ENCODE assay signal across 9 cellular contexts in the genomic region with DNA sequence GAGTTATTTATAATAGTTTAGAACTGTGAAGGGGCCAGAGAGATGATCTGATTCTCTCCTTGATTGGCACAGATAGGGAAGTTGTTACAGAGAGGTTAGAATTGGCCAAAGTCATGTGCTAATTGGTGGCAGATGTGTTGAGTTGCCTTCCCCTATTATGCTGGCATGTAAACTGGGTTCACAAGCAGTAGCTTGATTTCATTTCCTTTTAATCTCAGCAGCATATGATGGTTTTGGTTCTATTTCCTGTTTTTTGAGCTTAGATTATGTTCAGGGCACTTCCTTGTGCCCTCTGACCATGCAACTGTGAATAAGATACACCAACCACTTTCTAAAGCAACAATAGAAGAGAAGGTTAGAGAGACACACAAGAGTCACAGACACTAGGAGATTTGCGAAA. TPM values are rescaled to one million over a fixed set of nuclear protein-coding genes. Genes with fewer than 3 reads are reported as not detected.
DNase-seq lines count a peak whose midpoint lies in the region; ATAC-seq lines count a peak whose summit lies in the region.
"Had no signal": no experiment of that assay in that cellular context is flagged by ENCODE, and none has a peak within 500 bp of the region (broad histone marks: within the 10 kb centered on the region; RNA-seq: fewer than 3 reads in every experiment).

No MANE protein-coding gene starts in this region.

- peak; percentile 25 for DNase-seq in dermis blood vessel endothelial cell
- no peak for DNase-seq in foreskin melanocyte
- no peak for DNase-seq in C1 segment of cervical spinal cord (lab: John Stamatoyannopoulos, UW)
- DNase-seq in NCI-H82 treated with DMSO at 0.1 percent for 48 hours (lab: John Stamatoyannopoulos, UW; ENCODE audit: unreplicated experiment) = no peak
- DNase-seq in NCI-H2227 treated with DMSO at 0.1 percent for 48 hours (lab: John Stamatoyannopoulos, UW) = no peak

- H4K20me1 ChIP-seq in BLaER1 treated with 17β-estradiol and CSF1 and Interleukin-3, amounts not matched to agents 10 nM and 100 nM = no peaks in the 10 kb centered on the region

- H3K4me1 ChIP-seq in BLaER1 treated with 17β-estradiol and CSF1 and Interleukin-3, amounts not matched to agents 10 nM and 100 nM = peaks cover 59 to 91% (median 76%) of the 10 kb centered on the region in 10 experiments

- H3K4me3 ChIP-seq in BLaER1 treated with 17β-estradiol and CSF1 and Interleukin-3, amounts not matched to agents 10 nM and 100 nM = no peak overlapping the region

- H3K27me3 ChIP-seq in BLaER1 treated with 17β-estradiol and CSF1 and Interleukin-3, amounts not matched to agents 10 nM and 100 nM = no peaks in the 10 kb centered on the region

- peak overlapping the region in 8 of 11 experiments; percentile 17 to 67 (median 50); a peak in 13 of 22 replicates for H3K9ac ChIP-seq in BLaER1 treated with 17β-estradiol and CSF1 and Interleukin-3, amounts not matched to agents 10 nM and 100 nM

- H3K9me3 ChIP-seq in BLaER1 treated with 17β-estradiol and CSF1 and Interleukin-3, amounts not matched to agents 10 nM and 100 nM (replicated peaks in 1 of 11) = no peaks in the 10 kb centered on the region; a peak in 1 of 22 replicates

- H3K4me2 ChIP-seq in BLaER1 treated with 17β-estradiol and CSF1 and Interleukin-3, amounts not matched to agents 10 nM and 100 nM = peak overlapping the region; percentile 47 to 90 (median 71)

- H3K36me3 ChIP-seq in BLaER1 treated with 17β-estradiol and CSF1 and Interleukin-3, amounts not matched to agents 10 nM and 100 nM = peaks cover 30 to 52% (median 33%) of the 10 kb centered on the region in 11 experiments

- peak; percentile 63 for ATAC-seq in GM21360 (IDR thresholded peaks at IDR 0.05; ENCODE audit: unreplicated experiment)
- ATAC-seq in HG03439 (IDR thresholded peaks at IDR 0.05; ENCODE audit: unreplicated experiment) = peak; percentile 56

- peak overlapping the region; percentile 43 to 86 (median 76); a peak in 21 of 22 replicates for H3K27ac ChIP-seq in BLaER1 treated with 17β-estradiol and CSF1 and Interleukin-3, amounts not matched to agents 10 nM and 100 nM
- H3K27ac ChIP-seq: C4-2B had no signal

RNA-seq across cellular contexts. Expression of gene HPS3, which starts 16.5 kb away (rescaled TPM):
- 20.5 and 22.3 TPM in 2 replicates for total RNA-seq in dermis blood vessel endothelial cell

RNA-seq across cellular contexts. Expression of gene HLTF, which starts 59.6 kb away (rescaled TPM):
- 26.7 and 30.9 TPM in 2 replicates for total RNA-seq in dermis blood vessel endothelial cell
